23 cellular contexts compared by ENCODE assay signal in the genomic region with DNA sequence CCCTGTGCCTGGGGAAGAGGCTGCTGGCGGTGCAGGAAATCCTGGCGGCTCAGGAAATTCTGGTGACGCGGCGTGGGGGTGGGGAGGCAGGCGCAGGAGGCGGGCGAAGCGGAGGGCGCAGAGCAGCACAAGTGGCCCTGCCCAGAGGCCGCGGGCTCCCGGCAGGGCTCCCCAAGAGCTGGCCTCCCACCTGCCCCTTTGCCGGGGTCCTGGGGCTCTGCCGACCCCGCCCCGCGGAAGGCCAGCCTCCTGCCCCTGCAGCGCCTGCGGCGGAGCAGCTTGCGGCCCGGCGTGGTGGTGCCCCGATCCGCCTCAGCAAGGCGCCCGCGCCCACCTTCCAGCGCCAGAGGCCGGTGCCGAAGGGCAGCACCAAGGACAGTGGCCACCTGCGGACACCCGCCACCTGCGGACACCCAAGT.
"Had no signal": no experiment of that assay in that cellular context is flagged by ENCODE, and none has a peak within 500 bp of the region (broad histone marks: within the 10 kb centered on the region; RNA-seq: fewer than 3 reads in every experiment).

No MANE protein-coding gene starts in this region.

- H3K27me3 ChIP-seq: esophagus squamous epithelium, suprapubic skin, thyroid gland had no signal

- H3K9me3 ChIP-seq: lower lobe of right lung, psoas muscle, thyroid gland had no signal

- FAIRE-seq: endometrium, keratinocyte had no signal

- H3K4me1 ChIP-seq: esophagus squamous epithelium, lower lobe of right lung, psoas muscle, suprapubic skin, thyroid gland had no signal

- ATAC-seq: effector memory CD8-positive, alpha-beta T cell; left ventricle myocardium superior; lower lobe of right lung; naive thymus-derived CD8-positive, alpha-beta T cell; psoas muscle; right cardiac atrium; stimulated activated naive CD8-positive, alpha-beta T cell treated with anti-CD3 and anti-CD28 coated beads, Interleukin-15, amount 100 ng/mL, for 72 hours had no signal

- DNase-seq: dermis blood vessel endothelial cell; effector memory CD8-positive, alpha-beta T cell; erythroblast; esophagus squamous epithelium; foreskin melanocyte; left ventricle myocardium superior; lower lobe of right lung; naive thymus-derived CD8-positive, alpha-beta T cell; nephron progenitor cell; psoas muscle; stimulated activated CD4-positive, alpha-beta T cell treated with anti-CD3 and anti-CD28 coated beads, Interleukin-15, amount 100 ng/mL, for 24 hours; stimulated activated CD4-positive, alpha-beta T cell treated with anti-CD3 and anti-CD28 coated beads, Interleukin-4, amount 100 ng/mL, for 1 hour; stimulated activated CD8-positive, alpha-beta memory T cell treated with anti-CD3 and anti-CD28 coated beads, Interleukin-4, amount 100 ng/mL, for 48 hours; stimulated activated naive CD4-positive, alpha-beta T cell; stimulated activated naive CD8-positive, alpha-beta T cell treated with anti-CD3 and anti-CD28 coated beads, Interleukin-15, amount 100 ng/mL, for 72 hours; thyroid gland; trophoblast cell had no signal

- H3K4me3 ChIP-seq: coronary artery, esophagus squamous epithelium, lower lobe of right lung, psoas muscle, skin epidermis, suprapubic skin, thyroid gland had no signal

- H3K27ac ChIP-seq: coronary artery, esophagus squamous epithelium, lower lobe of right lung, psoas muscle, skin epidermis, suprapubic skin, thyroid gland had no signal

- H3K36me3 ChIP-seq: esophagus squamous epithelium, lower lobe of right lung, suprapubic skin, thyroid gland had no signal
